In genomic region chr5:137304227-137304874, GRCh38 we compare ENCODE assay signal across 10 cellular contexts.
DNase-seq lines count a peak whose midpoint lies in the region; ATAC-seq and TF ChIP-seq lines count a peak whose summit lies in the region.
"Had no signal": no experiment of that assay in that cellular context is flagged by ENCODE, and none has a peak within 500 bp of the region (broad histone marks: within the 10 kb centered on the region; RNA-seq: fewer than 3 reads in every experiment).

No MANE protein-coding gene starts in this region.

- no peaks in the 10 kb centered on the region for H3K27me3 ChIP-seq in colonic mucosa
- H3K27me3 ChIP-seq in psoas muscle (ENCODE audit: insufficient read depth in 3 of 3, low read length in 2 of 3) = no peaks in the 10 kb centered on the region

- WGBS in psoas muscle, 3 donors = 26 to 34% (median 29%) methylated on average over 4 of the region's 4 CpGs

- H3K9me3 ChIP-seq in colonic mucosa = no peaks in the 10 kb centered on the region
- H3K9me3 ChIP-seq in psoas muscle = no peaks in the 10 kb centered on the region

- DNase-seq in HuH-7 (ENCODE audit: low spot score) = peak; percentile 23
- DNase-seq in NCI-H2171 treated with DMSO at 0.1 percent for 48 hours (lab: John Stamatoyannopoulos, UW) = peak; percentile 89
- peak; percentile 81 for DNase-seq in colonic mucosa
- no peak for DNase-seq in psoas muscle
- DNase-seq in NCI-H187 treated with DMSO at 0.1 percent for 48 hours (lab: John Stamatoyannopoulos, UW) = no peak
- no peak for DNase-seq in endothelial cell (ENCODE audit: low spot score)
- no peak for DNase-seq in activated T-cell treated with anti-CD3 and anti-CD28 coated beads, Interleukin-2, amount 50 U/mL, for 72 hours
- DNase-seq in stimulated activated CD4-positive, alpha-beta T cell treated with anti-CD3 and anti-CD28 coated beads, Interleukin-4, amount 100 ng/mL, for 4 hours = no peak
- DNase-seq: stimulated activated CD4-positive, alpha-beta T cell treated with anti-CD3 and anti-CD28 coated beads, Interleukin-4, amount 100 ng/mL, for 24 hours; stimulated activated naive CD8-positive, alpha-beta T cell treated with anti-CD3 and anti-CD28 coated beads, Interleukin-15, amount 100 ng/mL, for 72 hours had no signal

- H3K4me1 Mint-ChIP-seq in endothelial cell (ENCODE audit: unreplicated experiment) = peaks cover 2% of the 10 kb centered on the region
- H3K4me1 Mint-ChIP-seq in activated T-cell treated with anti-CD3 and anti-CD28 coated beads, Interleukin-2, amount 50 U/mL, for 72 hours (ENCODE audit: low read depth) = no peaks in the 10 kb centered on the region
- H3K4me1 Mint-ChIP-seq: stimulated activated naive CD8-positive, alpha-beta T cell treated with anti-CD3 and anti-CD28 coated beads, Interleukin-15, amount 100 ng/mL, for 72 hours had no signal

- TF ChIP-seq CTCF in colonic mucosa (IDR thresholded peaks at IDR 0.05) = no peak
- no peak for TF ChIP-seq CTCF in psoas muscle (IDR thresholded peaks at IDR 0.05)
- no peak for TF ChIP-seq CTCF in endothelial cell (IDR thresholded peaks at IDR 0.05; ENCODE audit: unreplicated experiment)

- intact Hi-C loops in colonic mucosa (cut with DNase I) (no loop called here), psoas muscle (cut with DNase I) (no loop called here)

- no peaks in the 10 kb centered on the region for H3K9me3 Mint-ChIP-seq in endothelial cell (ENCODE audit: unreplicated experiment)
- no peaks in the 10 kb centered on the region for H3K9me3 Mint-ChIP-seq in activated T-cell treated with anti-CD3 and anti-CD28 coated beads, Interleukin-2, amount 50 U/mL, for 72 hours
- H3K9me3 Mint-ChIP-seq: stimulated activated naive CD8-positive, alpha-beta T cell treated with anti-CD3 and anti-CD28 coated beads, Interleukin-15, amount 100 ng/mL, for 72 hours had no signal

- H3K4me3 Mint-ChIP-seq in endothelial cell (ENCODE audit: unreplicated experiment) = no peak overlapping the region
- no peak overlapping the region for H3K4me3 Mint-ChIP-seq in activated T-cell treated with anti-CD3 and anti-CD28 coated beads, Interleukin-2, amount 50 U/mL, for 72 hours
- H3K4me3 Mint-ChIP-seq: stimulated activated naive CD8-positive, alpha-beta T cell treated with anti-CD3 and anti-CD28 coated beads, Interleukin-15, amount 100 ng/mL, for 72 hours had no signal

- no peak overlapping the region for H3K4me3 ChIP-seq in colonic mucosa
- H3K4me3 ChIP-seq in psoas muscle = no peak overlapping the region

- no peaks in the 10 kb centered on the region for H3K4me1 ChIP-seq in colonic mucosa
- H3K4me1 ChIP-seq in psoas muscle = peaks cover 6% of the 10 kb centered on the region

- peak; percentile 41 to 60 (median 54) for ATAC-seq in psoas muscle
- no peak for ATAC-seq in activated T-cell treated with anti-CD3 and anti-CD28 coated beads, Interleukin-2, amount 50 U/mL, for 72 hours (replicated peaks in 1 of 2)
- ATAC-seq: stimulated activated naive CD8-positive, alpha-beta T cell treated with anti-CD3 and anti-CD28 coated beads, Interleukin-15, amount 100 ng/mL, for 72 hours had no signal

- H3K36me3 ChIP-seq in colonic mucosa (no peaks in the 10 kb centered on the region), psoas muscle (ENCODE audit: insufficient read depth in 1 of 2, low read depth in 1 of 2) (no peaks in the 10 kb centered on the region)

- H3K27ac ChIP-seq in colonic mucosa (no peak overlapping the region), psoas muscle (no peak overlapping the region)

- H3K9ac ChIP-seq in colonic mucosa (ENCODE audit: low read depth in 2 of 2, low read length in 2 of 2) = no peak overlapping the region

- H3K36me3 Mint-ChIP-seq in endothelial cell (ENCODE audit: low read depth, unreplicated experiment) = no peaks in the 10 kb centered on the region
- no peaks in the 10 kb centered on the region for H3K36me3 Mint-ChIP-seq in activated T-cell treated with anti-CD3 and anti-CD28 coated beads, Interleukin-2, amount 50 U/mL, for 72 hours (ENCODE audit: insufficient read depth in 2 of 2)

- no peaks in the 10 kb centered on the region for H3K27me3 Mint-ChIP-seq in endothelial cell (ENCODE audit: unreplicated experiment)
- H3K27me3 Mint-ChIP-seq in activated T-cell treated with anti-CD3 and anti-CD28 coated beads, Interleukin-2, amount 50 U/mL, for 72 hours (ENCODE audit: low read depth) = peaks cover 10% of the 10 kb centered on the region

- H3K27ac Mint-ChIP-seq in endothelial cell (ENCODE audit: unreplicated experiment) = no peak overlapping the region
- H3K27ac Mint-ChIP-seq in activated T-cell treated with anti-CD3 and anti-CD28 coated beads, Interleukin-2, amount 50 U/mL, for 72 hours = no peak overlapping the region
- H3K27ac Mint-ChIP-seq: stimulated activated naive CD8-positive, alpha-beta T cell treated with anti-CD3 and anti-CD28 coated beads, Interleukin-15, amount 100 ng/mL, for 72 hours had no signal

Comparison
In these comparisons a context has a peak if more than half of its experiments do, and no peak if none do; other contexts are left out.
1. DNase-seq: peak in HuH-7 (single experiment), NCI-H2171 treated with DMSO at 0.1 percent for 48 hours (single experiment) and colonic mucosa (single experiment); none in psoas muscle (0 of 2), NCI-H187 treated with DMSO at 0.1 percent for 48 hours (single experiment), endothelial cell (single experiment), activated T-cell treated with anti-CD3 and anti-CD28 coated beads, Interleukin-2, amount 50 U/mL, for 72 hours (0 of 2) and stimulated activated CD4-positive, alpha-beta T cell treated with anti-CD3 and anti-CD28 coated beads, Interleukin-4, amount 100 ng/mL, for 4 hours (0 of 2).
2. ATAC-seq: peak in psoas muscle (4 of 4); none in activated T-cell treated with anti-CD3 and anti-CD28 coated beads, Interleukin-2, amount 50 U/mL, for 72 hours (0 of 2).